In the genomic region with DNA sequence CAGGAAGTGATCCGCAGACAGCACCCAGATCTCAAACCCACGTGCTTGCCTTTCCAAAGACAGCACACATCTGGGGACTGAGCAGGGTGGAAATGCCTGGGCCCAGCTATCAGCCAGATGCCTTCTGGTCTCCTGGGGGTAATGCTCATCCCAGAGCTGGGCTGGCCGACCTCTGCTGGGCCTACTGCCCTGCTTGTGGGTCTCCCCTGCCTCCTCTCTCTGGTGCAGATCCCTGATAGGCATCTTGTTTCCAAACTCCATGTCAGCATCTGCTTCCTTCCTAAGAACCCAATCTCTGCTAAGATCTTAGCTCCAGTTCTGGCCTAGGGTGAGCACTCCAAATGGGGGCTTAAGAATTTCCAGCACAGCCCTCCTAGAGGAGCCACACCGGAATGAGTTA, we compare ENCODE assay signal across 5 cellular contexts.
"Had no signal": no experiment of that assay in that cellular context is flagged by ENCODE, and none has a peak within 500 bp of the region (broad histone marks: within the 10 kb centered on the region; RNA-seq: fewer than 3 reads in every experiment).

No MANE protein-coding gene starts in this region.

- ATAC-seq: HepG2, K562 had no signal

- DNase-seq: IMR-90, KBM-7 had no signal

- H3K27ac ChIP-seq: HL-60 had no signal

- H3K4me3 ChIP-seq: K562 had no signal
